Comparison of ENCODE assay signal across 1 cellular context in the genomic region with DNA sequence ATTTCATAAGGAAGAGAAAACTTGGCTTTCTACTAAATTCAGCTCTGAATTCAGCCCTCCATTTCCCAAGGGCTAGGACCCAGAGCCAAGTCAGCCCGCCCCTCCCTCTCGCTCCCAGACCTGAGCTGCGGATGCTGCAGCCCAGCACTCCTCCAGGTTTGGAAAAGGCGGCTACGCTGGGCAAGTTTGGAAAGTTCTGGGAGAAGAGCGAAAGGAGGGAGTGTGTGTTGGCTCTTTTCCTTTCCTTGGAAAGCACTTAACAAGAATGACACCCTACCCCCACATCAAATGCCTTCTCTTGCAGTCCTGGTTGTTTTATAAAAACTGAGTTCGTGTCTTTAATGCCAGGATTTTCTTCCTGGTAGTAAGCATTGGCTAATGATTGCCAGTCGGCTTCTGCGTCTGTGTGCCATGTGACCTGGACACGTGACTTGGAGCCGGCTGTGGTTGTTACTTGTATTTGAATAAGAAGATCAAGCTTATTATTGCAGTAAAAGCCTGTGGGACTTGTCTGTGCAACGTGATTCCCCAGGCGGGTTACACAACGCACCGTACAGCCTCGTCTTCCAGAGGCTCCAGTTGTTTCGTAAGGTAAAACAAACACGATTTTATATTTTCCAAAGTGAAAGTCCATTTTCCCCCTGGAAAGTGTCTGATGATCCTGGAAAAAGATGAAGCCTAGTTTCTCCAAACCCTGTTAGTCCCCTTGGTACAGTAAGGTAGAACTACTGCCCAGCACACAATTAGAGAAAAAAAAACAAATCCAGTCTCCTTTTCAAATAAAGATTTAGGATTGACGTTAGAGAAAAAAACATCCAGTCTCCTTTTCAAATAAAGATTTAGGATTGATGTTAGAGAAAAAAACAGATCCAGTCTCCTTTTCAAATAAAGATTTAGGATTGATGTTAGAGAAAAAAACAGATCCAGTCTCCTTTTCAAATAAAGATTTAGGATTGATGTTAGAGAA.
TF ChIP-seq lines count a peak whose summit lies in the region.

No MANE protein-coding gene starts in this region.

TF ChIP-seq in HepG2, 621 proteins besides CTCF, POLR2A, EP300 and RAD21 (continued from another document and continues in another):
- TF ChIP-seq JARID2 (CRISPR knock-in tag; IDR thresholded peaks at IDR 0.05; ENCODE audit: insufficient replicate concordance) (no peak), ZBTB7B (CRISPR knock-in tag; IDR thresholded peaks at IDR 0.05) (0 out of 2 replicates have a peak, but pooled peaks have one; percentile 35), ZNF136 (CRISPR knock-in tag; IDR thresholded peaks at IDR 0.05; ENCODE audit: low read depth) (no peak), SALL2 (CRISPR knock-in tag; IDR thresholded peaks at IDR 0.05) (peak; percentile 74; the same call in 1 of the 2 replicates), GABPA (IDR thresholded peaks at IDR 0.05; ENCODE audit: low read depth, low read length) (no peak), GABPA (CRISPR knock-in tag; IDR thresholded peaks at IDR 0.05; ENCODE audit: low read depth) (peak; percentile 12; the same call in 1 of the 2 replicates), ZBTB20 (CRISPR knock-in tag; IDR thresholded peaks at IDR 0.05; ENCODE audit: borderline replicate concordance, low read depth) (peak; percentile 66; the same call in 1 of the 2 replicates), ZBTB38 (CRISPR knock-in tag; IDR thresholded peaks at IDR 0.05) (no peak), ZNF180 (CRISPR knock-in tag; IDR thresholded peaks at IDR 0.05; ENCODE audit: borderline replicate concordance, low read depth) (no peak), ZNF446 (CRISPR knock-in tag; IDR thresholded peaks at IDR 0.05) (no peak), ZNF782 (CRISPR knock-in tag; IDR thresholded peaks at IDR 0.05; ENCODE audit: borderline replicate concordance) (no peak), ZKSCAN5 (CRISPR knock-in tag; IDR thresholded peaks at IDR 0.05) (no peak), ZNF24 (IDR thresholded peaks at IDR 0.05) (no peak), RBM22 (optimal IDR thresholded peaks at IDR 0.05; ENCODE audit: low read length) (no peak), ZNF780A (CRISPR knock-in tag; IDR thresholded peaks at IDR 0.05) (no peak), GPN1 (CRISPR knock-in tag; IDR thresholded peaks at IDR 0.05; ENCODE audit: borderline replicate concordance) (no peak), ZNF724P (CRISPR knock-in tag; IDR thresholded peaks at IDR 0.05; ENCODE audit: borderline replicate concordance) (no peak), AGO2 (optimal IDR thresholded peaks at IDR 0.05; ENCODE audit: low read depth, low read length) (no peak), SYNCRIP (IDR thresholded peaks at IDR 0.05; ENCODE audit: insufficient read depth, low read depth, low read length) (no peak), ZSCAN9 (CRISPR knock-in tag; IDR thresholded peaks at IDR 0.05; ENCODE audit: borderline replicate concordance) (no peak), NCOA2 (CRISPR knock-in tag; IDR thresholded peaks at IDR 0.05) (peak; percentile 75), SCMH1 (CRISPR knock-in tag; IDR thresholded peaks at IDR 0.05; ENCODE audit: borderline replicate concordance) (no peak), MAFK (conservative IDR thresholded peaks at IDR 0.05 in 1 of 2, IDR thresholded peaks at IDR 0.05 in 1 of 2; ENCODE audit: low read length in 2 of 2) (no peak), HOXA5 (CRISPR knock-in tag; IDR thresholded peaks at IDR 0.05) (peak; percentile 85), KDM1A (CRISPR knock-in tag; IDR thresholded peaks at IDR 0.05) (no peak), FOSL1 (CRISPR knock-in tag; IDR thresholded peaks at IDR 0.05; ENCODE audit: borderline replicate concordance) (no peak), ZNF652 (CRISPR knock-in tag; IDR thresholded peaks at IDR 0.05; ENCODE audit: borderline replicate concordance, low read depth) (no peak), ZNF616 (CRISPR knock-in tag; IDR thresholded peaks at IDR 0.05; ENCODE audit: low read depth) (no peak), ZC3H4 (CRISPR knock-in tag; IDR thresholded peaks at IDR 0.05; ENCODE audit: borderline replicate concordance) (0 out of 2 replicates have a peak, but pooled peaks have one; percentile 33), ZNF83 (CRISPR knock-in tag; IDR thresholded peaks at IDR 0.05; ENCODE audit: borderline replicate concordance) (no peak), HNRNPUL1 (IDR thresholded peaks at IDR 0.05; ENCODE audit: low read depth, low read length) (no peak), U2AF1 (optimal IDR thresholded peaks at IDR 0.05; ENCODE audit: low read depth, low read length) (no peak), ZNF607 (CRISPR knock-in tag; IDR thresholded peaks at IDR 0.05; ENCODE audit: borderline replicate concordance) (no peak), ZMYM2 (CRISPR knock-in tag; IDR thresholded peaks at IDR 0.05) (no peak), ETV6 (CRISPR knock-in tag; conservative IDR thresholded peaks at IDR 0.05) (no peak)
- TF ChIP-seq, protein P1, sequence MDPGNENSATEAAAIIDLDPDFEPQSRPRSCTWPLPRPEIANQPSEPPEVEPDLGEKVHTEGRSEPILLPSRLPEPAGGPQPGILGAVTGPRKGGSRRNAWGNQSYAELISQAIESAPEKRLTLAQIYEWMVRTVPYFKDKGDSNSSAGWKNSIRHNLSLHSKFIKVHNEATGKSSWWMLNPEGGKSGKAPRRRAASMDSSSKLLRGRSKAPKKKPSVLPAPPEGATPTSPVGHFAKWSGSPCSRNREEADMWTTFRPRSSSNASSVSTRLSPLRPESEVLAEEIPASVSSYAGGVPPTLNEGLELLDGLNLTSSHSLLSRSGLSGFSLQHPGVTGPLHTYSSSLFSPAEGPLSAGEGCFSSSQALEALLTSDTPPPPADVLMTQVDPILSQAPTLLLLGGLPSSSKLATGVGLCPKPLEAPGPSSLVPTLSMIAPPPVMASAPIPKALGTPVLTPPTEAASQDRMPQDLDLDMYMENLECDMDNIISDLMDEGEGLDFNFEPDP (CRISPR knock-in tag; conservative IDR thresholded peaks at IDR 0.05), result no peak
- TF ChIP-seq, protein P2, sequence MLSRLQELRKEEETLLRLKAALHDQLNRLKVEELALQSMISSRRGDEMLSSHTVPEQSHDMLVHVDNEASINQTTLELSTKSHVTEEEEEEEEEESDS (CRISPR knock-in tag; IDR thresholded peaks at IDR 0.05; ENCODE audit: borderline replicate concordance), result no peak
- TF ChIP-seq, protein P3, sequence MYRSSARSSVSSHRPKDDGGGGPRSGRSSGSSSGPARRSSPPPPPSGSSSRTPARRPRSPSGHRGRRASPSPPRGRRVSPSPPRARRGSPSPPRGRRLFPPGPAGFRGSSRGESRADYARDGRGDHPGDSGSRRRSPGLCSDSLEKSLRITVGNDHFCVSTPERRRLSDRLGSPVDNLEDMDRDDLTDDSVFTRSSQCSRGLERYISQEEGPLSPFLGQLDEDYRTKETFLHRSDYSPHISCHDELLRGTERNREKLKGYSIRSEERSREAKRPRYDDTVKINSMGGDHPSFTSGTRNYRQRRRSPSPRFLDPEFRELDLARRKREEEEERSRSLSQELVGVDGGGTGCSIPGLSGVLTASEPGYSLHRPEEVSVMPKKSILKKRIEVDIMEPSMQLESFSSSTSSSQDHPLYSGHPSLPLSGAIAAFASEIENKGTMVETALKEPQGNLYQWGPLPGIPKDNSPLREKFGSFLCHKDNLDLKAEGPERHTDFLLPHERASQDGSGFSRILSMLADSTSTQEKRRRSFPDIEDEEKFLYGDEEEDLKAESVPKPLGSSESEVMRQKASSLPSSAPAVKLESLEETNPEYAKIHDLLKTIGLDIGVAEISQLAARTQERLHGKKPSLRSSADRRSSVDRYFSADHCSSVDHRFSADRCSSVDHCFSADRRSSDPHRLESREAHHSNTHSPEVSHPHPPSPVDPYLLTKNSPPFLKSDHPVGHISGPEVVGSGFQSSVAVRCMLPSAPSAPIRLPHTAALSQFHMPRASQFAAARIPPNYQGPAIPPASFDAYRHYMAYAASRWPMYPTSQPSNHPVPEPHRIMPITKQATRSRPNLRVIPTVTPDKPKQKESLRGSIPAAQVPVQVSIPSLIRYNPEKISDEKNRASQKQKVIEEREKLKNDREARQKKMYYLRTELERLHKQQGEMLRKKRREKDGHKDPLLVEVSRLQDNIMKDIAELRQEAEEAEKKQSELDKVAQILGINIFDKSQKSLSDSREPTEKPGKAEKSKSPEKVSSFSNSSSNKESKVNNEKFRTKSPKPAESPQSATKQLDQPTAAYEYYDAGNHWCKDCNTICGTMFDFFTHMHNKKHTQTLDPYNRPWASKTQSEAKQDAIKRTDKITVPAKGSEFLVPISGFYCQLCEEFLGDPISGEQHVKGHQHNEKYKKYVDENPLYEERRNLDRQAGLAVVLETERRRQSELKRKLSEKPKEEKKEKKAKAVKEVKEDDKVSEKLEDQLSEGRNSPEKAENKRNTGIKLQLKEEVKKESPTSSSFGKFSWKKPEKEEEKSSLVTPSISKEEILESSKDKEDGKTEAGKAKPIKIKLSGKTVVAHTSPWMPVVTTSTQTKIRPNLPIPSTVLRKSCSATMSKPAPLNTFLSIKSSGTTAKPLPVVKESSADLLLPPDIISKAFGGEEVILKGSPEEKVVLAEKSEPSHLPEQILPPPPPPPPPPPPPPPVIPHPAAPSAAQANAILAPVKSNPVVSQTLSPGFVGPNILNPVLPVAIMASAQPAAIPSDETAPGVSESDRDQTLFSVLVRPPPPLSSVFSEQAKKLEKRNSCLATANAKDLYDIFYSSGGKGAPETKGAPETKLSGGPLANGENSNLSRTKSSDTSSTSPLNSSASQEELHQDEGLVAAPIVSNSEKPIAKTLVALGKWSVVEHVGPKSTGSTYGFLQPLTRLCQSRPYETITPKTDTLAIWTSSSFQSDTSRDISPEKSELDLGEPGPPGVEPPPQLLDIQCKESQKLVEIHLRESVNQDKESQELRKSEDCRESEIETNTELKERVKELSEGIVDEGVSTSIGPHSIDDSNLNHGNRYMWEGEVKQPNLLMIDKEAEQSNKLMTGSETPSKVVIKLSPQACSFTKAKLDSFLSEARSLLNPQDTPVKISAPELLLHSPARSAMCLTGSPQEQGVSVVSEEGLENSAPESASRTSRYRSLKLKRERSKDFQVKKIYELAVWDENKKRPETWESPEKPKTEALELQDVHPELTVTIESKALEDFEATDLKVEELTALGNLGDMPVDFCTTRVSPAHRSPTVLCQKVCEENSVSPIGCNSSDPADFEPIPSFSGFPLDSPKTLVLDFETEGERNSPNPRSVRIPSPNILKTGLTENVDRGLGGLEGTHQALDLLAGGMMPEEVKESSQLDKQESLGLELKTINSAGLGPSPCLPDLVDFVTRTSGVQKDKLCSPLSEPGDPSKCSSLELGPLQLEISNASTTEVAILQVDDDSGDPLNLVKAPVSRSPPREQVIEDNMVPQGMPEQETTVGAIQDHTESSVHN (CRISPR knock-in tag; IDR thresholded peaks at IDR 0.05), result no peak; the same call in 1 of the 2 replicates
- TF ChIP-seq, protein P4, sequence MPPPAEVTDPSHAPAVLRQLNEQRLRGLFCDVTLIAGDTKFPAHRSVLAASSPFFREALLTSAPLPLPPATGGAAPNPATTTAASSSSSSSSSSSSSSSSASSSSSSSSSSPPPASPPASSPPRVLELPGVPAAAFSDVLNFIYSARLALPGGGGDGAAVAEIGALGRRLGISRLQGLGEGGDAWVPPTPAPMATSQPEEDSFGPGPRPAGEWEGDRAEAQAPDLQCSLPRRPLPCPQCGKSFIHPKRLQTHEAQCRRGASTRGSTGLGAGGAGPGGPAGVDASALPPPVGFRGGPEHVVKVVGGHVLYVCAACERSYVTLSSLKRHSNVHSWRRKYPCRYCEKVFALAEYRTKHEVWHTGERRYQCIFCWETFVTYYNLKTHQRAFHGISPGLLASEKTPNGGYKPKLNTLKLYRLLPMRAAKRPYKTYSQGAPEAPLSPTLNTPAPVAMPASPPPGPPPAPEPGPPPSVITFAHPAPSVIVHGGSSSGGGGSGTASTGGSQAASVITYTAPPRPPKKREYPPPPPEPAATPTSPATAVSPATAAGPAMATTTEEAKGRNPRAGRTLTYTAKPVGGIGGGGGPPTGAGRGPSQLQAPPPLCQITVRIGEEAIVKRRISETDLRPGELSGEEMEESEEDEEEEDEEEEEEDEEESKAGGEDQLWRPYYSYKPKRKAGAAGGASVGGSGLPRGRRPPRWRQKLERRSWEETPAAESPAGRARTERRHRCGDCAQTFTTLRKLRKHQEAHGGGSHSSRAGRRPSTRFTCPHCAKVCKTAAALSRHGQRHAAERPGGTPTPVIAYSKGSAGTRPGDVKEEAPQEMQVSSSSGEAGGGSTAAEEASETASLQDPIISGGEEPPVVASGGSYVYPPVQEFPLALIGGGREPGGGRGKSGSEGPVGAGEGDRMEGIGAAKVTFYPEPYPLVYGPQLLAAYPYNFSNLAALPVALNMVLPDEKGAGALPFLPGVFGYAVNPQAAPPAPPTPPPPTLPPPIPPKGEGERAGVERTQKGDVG (CRISPR knock-in tag; IDR thresholded peaks at IDR 0.05; ENCODE audit: borderline replicate concordance), result no peak
- TF ChIP-seq, protein P5, sequence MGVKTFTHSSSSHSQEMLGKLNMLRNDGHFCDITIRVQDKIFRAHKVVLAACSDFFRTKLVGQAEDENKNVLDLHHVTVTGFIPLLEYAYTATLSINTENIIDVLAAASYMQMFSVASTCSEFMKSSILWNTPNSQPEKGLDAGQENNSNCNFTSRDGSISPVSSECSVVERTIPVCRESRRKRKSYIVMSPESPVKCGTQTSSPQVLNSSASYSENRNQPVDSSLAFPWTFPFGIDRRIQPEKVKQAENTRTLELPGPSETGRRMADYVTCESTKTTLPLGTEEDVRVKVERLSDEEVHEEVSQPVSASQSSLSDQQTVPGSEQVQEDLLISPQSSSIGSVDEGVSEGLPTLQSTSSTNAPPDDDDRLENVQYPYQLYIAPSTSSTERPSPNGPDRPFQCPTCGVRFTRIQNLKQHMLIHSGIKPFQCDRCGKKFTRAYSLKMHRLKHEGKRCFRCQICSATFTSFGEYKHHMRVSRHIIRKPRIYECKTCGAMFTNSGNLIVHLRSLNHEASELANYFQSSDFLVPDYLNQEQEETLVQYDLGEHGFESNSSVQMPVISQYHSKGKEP (CRISPR knock-in tag; IDR thresholded peaks at IDR 0.05), result no peak
- TF ChIP-seq, protein P6, sequence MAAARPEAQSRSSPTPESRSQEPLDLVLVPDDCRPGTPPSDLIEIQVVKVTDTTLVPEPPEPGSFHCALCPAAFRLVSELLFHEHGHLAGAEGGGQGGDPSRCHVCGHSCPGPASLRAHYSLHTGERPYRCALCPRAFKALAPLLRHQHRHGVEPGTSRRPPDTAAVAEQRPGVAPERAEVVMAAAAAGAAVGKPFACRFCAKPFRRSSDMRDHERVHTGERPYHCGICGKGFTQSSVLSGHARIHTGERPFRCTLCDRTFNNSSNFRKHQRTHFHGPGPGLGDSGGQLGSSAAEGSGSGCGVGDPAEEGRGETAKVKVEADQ (CRISPR knock-in tag; IDR thresholded peaks at IDR 0.05; ENCODE audit: borderline replicate concordance), result no peak
- TF ChIP-seq, protein P7, sequence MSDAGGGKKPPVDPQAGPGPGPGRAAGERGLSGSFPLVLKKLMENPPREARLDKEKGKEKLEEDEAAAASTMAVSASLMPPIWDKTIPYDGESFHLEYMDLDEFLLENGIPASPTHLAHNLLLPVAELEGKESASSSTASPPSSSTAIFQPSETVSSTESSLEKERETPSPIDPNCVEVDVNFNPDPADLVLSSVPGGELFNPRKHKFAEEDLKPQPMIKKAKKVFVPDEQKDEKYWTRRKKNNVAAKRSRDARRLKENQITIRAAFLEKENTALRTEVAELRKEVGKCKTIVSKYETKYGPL (CRISPR knock-in tag; IDR thresholded peaks at IDR 0.05), result peak; percentile 99
- TF ChIP-seq, protein P8, sequence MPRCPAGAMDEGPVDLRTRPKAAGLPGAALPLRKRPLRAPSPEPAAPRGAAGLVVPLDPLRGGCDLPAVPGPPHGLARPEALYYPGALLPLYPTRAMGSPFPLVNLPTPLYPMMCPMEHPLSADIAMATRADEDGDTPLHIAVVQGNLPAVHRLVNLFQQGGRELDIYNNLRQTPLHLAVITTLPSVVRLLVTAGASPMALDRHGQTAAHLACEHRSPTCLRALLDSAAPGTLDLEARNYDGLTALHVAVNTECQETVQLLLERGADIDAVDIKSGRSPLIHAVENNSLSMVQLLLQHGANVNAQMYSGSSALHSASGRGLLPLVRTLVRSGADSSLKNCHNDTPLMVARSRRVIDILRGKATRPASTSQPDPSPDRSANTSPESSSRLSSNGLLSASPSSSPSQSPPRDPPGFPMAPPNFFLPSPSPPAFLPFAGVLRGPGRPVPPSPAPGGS (CRISPR knock-in tag; IDR thresholded peaks at IDR 0.05), result no peak
